9 cellular contexts compared by ENCODE assay signal in genomic region chr9:99807276-99807852, GRCh38. TPM values are rescaled to one million over a fixed set of nuclear protein-coding genes. Genes with fewer than 3 reads are reported as not detected.
DNase-seq lines count a peak whose midpoint lies in the region; ATAC-seq and TF ChIP-seq lines count a peak whose summit lies in the region.
"Had no signal": no experiment of that assay in that cellular context is flagged by ENCODE, and none has a peak within 500 bp of the region (broad histone marks: within the 10 kb centered on the region; RNA-seq: fewer than 3 reads in every experiment).

No MANE protein-coding gene starts in this region.

- no peak overlapping the region for H3K4me3 Mint-ChIP-seq in naive B cell
- H3K4me3 Mint-ChIP-seq: dendritic cell treated with granulocyte-macrophage colony-stimulating factor and Interleukin-4, amounts not matched to agents 40 ng/mL and 50 ng/mL, for 4 days had no signal

- no peak for TF ChIP-seq POLR2A in tibial nerve (IDR thresholded peaks at IDR 0.05)

- H3K27me3 ChIP-seq in tibial nerve: no peaks in the 10 kb centered on the region

- ATAC-seq in HG02884 (IDR thresholded peaks at IDR 0.05; ENCODE audit: unreplicated experiment): peak; percentile 54
- ATAC-seq in naive B cell (ENCODE audit: low read depth in 2 of 2): peak; percentile 71 to 87

- peak in 1 of 2 donors; percentile 28 for TF ChIP-seq EP300 in tibial nerve (IDR thresholded peaks at IDR 0.05)

- peak; percentile 84 for DNase-seq in DMS 273 (lab: John Stamatoyannopoulos, UW; ENCODE audit: unreplicated experiment)
- DNase-seq in DMS 273 treated with DMSO at 0.1 percent for 48 hours (lab: John Stamatoyannopoulos, UW): no peak
- DNase-seq in NCI-H510A (lab: John Stamatoyannopoulos, UW): peak; percentile 15
- DNase-seq in activated CD4-positive, alpha-beta T cell treated with anti-CD3 and anti-CD28 coated beads, Interleukin-2, amount 50 U/mL, for 48 hours: peak; percentile 59 to 73
- DNase-seq in epithelial cell of esophagus (ENCODE audit: low read depth): peak; percentile 78
- peak; percentile 76 for DNase-seq in naive B cell
- peak in 1 of 2 donors; percentile 81 for DNase-seq in tibial nerve (ENCODE audit: low spot score in 2 of 2)

- H3K4me1 ChIP-seq in tibial nerve: no peaks in the 10 kb centered on the region

- H3K4me1 Mint-ChIP-seq in naive B cell: peaks cover 5 to 12% (median 9%) of the 10 kb centered on the region in 3 donors

- H3K36me3 ChIP-seq in tibial nerve: peaks cover 0 to 11% (median 0%) of the 10 kb centered on the region in 3 donors

- H3K36me3 Mint-ChIP-seq in naive B cell: peaks cover 8 to 11% of the 10 kb centered on the region in 2 donors

- H3K9me3 Mint-ChIP-seq in naive B cell: no peaks in the 10 kb centered on the region
- H3K9me3 Mint-ChIP-seq: dendritic cell treated with granulocyte-macrophage colony-stimulating factor and Interleukin-4, amounts not matched to agents 40 ng/mL and 50 ng/mL, for 4 days had no signal

- no peaks in the 10 kb centered on the region for H3K9me3 ChIP-seq in tibial nerve

- H3K4me3 ChIP-seq in epithelial cell of esophagus (ENCODE audit: low read length) (no peak overlapping the region), tibial nerve (no peak overlapping the region)

- peak overlapping the region in 1 of 4 donors; percentile 47 for H3K27ac ChIP-seq in tibial nerve

- H3K27me3 Mint-ChIP-seq in naive B cell: no peaks in the 10 kb centered on the region
- H3K27me3 Mint-ChIP-seq: dendritic cell treated with granulocyte-macrophage colony-stimulating factor and Interleukin-4, amounts not matched to agents 40 ng/mL and 50 ng/mL, for 4 days had no signal

- WGBS in tibial nerve, 2 donors: 27 to 30% methylated on average over 4 of the region's 4 CpGs

- H3K27ac Mint-ChIP-seq in naive B cell: peak overlapping the region; percentile 9 to 90 (median 73)
- H3K27ac Mint-ChIP-seq: dendritic cell treated with granulocyte-macrophage colony-stimulating factor and Interleukin-4, amounts not matched to agents 40 ng/mL and 50 ng/mL, for 4 days had no signal

- peak; percentile 77 for TF ChIP-seq CTCF in epithelial cell of esophagus (IDR thresholded peaks at IDR 0.05; ENCODE audit: insufficient read depth, low read depth, low read length, missing control alignments)
- peak; percentile 53 to 87 (median 69) for TF ChIP-seq CTCF in tibial nerve (IDR thresholded peaks at IDR 0.05)

RNA-seq across cellular contexts. Expression of gene NR4A3, which starts 14.3 kb away (rescaled TPM):
- 1 to 10 TPM; 1.3 to 5.2 (median 2.5) TPM for polyA plus RNA-seq in naive B cell (ENCODE audit: low read depth in 6 of 6)
- total RNA-seq in tibial nerve: 10 to 100 TPM in 1 of 4 donors, 1 to 10 TPM in 3; 3.0 to 12.7 (median 4.8) TPM
